In the genomic region with DNA sequence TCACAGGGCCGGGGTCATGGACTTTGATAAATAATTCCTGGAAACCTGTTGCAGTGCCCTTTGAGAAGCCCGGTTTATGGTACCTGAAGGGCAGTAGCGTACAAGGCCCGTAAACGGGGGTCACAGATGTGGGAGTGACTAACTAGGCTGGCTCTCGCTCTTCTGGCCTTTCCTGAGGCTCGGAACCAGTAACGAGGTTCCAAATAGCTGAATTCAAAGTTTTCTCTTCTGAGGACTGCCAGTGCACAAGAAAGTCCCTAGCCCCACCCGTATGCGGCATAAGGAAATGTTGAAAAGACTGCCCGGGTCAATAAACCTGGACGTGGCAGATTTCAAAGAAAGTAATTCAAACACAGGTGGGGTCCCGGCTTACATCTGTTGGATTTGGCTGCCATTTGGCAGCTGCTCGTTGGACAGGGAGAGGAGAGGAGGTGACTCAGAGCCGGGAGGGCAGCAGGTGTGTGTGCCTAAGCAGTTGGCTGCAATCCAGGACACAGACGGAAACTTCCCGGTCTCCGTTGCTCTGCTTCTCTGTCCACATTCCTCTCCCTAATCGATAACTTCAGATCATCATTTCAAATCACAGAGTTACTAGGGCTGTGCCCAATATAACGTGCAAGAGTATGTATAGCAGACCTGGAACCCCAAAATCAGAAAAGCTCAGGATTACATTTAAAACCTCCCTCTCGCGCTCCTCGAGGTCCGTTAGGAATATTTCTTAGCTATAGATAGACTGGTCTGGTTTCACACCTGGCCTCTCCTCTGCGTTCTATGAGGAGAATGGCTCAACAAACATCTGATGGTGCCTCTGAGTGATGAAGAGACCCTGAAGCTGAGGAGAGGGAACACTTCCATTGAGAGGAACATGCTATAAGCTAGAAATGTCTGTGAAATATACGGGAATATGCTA, we compare ENCODE assay signal across 1 cellular context.
TF ChIP-seq lines count a peak whose summit lies in the region.

No MANE protein-coding gene starts in this region.

TF ChIP-seq in K562, 482 proteins besides CTCF, POLR2A, EP300 and RAD21 (continued from another document and continues in another):
- TF ChIP-seq, protein P1, sequence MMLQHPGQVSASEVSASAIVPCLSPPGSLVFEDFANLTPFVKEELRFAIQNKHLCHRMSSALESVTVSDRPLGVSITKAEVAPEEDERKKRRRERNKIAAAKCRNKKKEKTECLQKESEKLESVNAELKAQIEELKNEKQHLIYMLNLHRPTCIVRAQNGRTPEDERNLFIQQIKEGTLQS (IDR thresholded peaks at IDR 0.05), result peak; percentile 75
- TF ChIP-seq, protein P1 (CRISPR knock-in tag; conservative IDR thresholded peaks at IDR 0.05), result 0 out of 2 replicates have a peak, but pooled peaks have one; percentile 41
- TF ChIP-seq, protein P2, sequence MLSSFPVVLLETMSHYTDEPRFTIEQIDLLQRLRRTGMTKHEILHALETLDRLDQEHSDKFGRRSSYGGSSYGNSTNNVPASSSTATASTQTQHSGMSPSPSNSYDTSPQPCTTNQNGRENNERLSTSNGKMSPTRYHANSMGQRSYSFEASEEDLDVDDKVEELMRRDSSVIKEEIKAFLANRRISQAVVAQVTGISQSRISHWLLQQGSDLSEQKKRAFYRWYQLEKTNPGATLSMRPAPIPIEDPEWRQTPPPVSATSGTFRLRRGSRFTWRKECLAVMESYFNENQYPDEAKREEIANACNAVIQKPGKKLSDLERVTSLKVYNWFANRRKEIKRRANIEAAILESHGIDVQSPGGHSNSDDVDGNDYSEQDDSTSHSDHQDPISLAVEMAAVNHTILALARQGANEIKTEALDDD (IDR thresholded peaks at IDR 0.05), result 0 out of 2 replicates have a peak, but pooled peaks have one; percentile 10
- TF ChIP-seq TRIM24 (IDR thresholded peaks at IDR 0.05), result peak in 1 of 2 experiments; percentile 27; a peak in 1 of 4 replicates
- TF ChIP-seq ZNF263 (CRISPR knock-in tag; IDR thresholded peaks at IDR 0.05; ENCODE audit: borderline replicate concordance), result no peak
- no peak for TF ChIP-seq POLR2G (IDR thresholded peaks at IDR 0.05; ENCODE audit: low read depth, low read length)
- TF ChIP-seq ZNF780A (CRISPR knock-in tag; IDR thresholded peaks at IDR 0.05), result no peak
- TF ChIP-seq TAF1 (IDR thresholded peaks at IDR 0.05; ENCODE audit: control insufficient read depth, extremely low read depth, insufficient read depth, low read length, severe bottlenecking), result no peak
- TF ChIP-seq, protein P3, sequence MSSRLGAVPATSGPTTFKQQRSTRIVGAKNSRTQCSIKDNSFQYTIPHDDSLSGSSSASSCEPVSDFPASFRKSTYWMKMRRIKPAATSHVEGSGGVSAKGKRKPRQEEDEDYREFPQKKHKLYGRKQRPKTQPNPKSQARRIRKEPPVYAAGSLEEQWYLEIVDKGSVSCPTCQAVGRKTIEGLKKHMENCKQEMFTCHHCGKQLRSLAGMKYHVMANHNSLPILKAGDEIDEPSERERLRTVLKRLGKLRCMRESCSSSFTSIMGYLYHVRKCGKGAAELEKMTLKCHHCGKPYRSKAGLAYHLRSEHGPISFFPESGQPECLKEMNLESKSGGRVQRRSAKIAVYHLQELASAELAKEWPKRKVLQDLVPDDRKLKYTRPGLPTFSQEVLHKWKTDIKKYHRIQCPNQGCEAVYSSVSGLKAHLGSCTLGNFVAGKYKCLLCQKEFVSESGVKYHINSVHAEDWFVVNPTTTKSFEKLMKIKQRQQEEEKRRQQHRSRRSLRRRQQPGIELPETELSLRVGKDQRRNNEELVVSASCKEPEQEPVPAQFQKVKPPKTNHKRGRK (tag; IDR thresholded peaks at IDR 0.05), result no peak
- TF ChIP-seq, protein P4, sequence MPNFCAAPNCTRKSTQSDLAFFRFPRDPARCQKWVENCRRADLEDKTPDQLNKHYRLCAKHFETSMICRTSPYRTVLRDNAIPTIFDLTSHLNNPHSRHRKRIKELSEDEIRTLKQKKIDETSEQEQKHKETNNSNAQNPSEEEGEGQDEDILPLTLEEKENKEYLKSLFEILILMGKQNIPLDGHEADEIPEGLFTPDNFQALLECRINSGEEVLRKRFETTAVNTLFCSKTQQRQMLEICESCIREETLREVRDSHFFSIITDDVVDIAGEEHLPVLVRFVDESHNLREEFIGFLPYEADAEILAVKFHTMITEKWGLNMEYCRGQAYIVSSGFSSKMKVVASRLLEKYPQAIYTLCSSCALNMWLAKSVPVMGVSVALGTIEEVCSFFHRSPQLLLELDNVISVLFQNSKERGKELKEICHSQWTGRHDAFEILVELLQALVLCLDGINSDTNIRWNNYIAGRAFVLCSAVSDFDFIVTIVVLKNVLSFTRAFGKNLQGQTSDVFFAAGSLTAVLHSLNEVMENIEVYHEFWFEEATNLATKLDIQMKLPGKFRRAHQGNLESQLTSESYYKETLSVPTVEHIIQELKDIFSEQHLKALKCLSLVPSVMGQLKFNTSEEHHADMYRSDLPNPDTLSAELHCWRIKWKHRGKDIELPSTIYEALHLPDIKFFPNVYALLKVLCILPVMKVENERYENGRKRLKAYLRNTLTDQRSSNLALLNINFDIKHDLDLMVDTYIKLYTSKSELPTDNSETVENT (CRISPR knock-in tag; IDR thresholded peaks at IDR 0.05), result no peak
- TF ChIP-seq GTF2F1 (IDR thresholded peaks at IDR 0.05; ENCODE audit: low read depth, low read length), result no peak
- TF ChIP-seq ZNF644 (tag; IDR thresholded peaks at IDR 0.05; ENCODE audit: low read depth), result no peak
- TF ChIP-seq TEAD2 (tag; IDR thresholded peaks at IDR 0.05), result no peak
- TF ChIP-seq MTA2 (IDR thresholded peaks at IDR 0.05; ENCODE audit: low read depth), result no peak
- TF ChIP-seq, protein P5, sequence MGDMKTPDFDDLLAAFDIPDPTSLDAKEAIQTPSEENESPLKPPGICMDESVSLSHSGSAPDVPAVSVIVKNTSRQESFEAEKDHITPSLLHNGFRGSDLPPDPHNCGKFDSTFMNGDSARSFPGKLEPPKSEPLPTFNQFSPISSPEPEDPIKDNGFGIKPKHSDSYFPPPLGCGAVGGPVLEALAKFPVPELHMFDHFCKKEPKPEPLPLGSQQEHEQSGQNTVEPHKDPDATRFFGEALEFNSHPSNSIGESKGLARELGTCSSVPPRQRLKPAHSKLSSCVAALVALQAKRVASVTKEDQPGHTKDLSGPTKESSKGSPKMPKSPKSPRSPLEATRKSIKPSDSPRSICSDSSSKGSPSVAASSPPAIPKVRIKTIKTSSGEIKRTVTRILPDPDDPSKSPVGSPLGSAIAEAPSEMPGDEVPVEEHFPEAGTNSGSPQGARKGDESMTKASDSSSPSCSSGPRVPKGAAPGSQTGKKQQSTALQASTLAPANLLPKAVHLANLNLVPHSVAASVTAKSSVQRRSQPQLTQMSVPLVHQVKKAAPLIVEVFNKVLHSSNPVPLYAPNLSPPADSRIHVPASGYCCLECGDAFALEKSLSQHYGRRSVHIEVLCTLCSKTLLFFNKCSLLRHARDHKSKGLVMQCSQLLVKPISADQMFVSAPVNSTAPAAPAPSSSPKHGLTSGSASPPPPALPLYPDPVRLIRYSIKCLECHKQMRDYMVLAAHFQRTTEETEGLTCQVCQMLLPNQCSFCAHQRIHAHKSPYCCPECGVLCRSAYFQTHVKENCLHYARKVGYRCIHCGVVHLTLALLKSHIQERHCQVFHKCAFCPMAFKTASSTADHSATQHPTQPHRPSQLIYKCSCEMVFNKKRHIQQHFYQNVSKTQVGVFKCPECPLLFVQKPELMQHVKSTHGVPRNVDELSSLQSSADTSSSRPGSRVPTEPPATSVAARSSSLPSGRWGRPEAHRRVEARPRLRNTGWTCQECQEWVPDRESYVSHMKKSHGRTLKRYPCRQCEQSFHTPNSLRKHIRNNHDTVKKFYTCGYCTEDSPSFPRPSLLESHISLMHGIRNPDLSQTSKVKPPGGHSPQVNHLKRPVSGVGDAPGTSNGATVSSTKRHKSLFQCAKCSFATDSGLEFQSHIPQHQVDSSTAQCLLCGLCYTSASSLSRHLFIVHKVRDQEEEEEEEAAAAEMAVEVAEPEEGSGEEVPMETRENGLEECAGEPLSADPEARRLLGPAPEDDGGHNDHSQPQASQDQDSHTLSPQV (IDR thresholded peaks at IDR 0.05), result no peak
- no peak for TF ChIP-seq ZNF76 (CRISPR knock-in tag; IDR thresholded peaks at IDR 0.05; ENCODE audit: borderline replicate concordance)
- TF ChIP-seq, protein P6, sequence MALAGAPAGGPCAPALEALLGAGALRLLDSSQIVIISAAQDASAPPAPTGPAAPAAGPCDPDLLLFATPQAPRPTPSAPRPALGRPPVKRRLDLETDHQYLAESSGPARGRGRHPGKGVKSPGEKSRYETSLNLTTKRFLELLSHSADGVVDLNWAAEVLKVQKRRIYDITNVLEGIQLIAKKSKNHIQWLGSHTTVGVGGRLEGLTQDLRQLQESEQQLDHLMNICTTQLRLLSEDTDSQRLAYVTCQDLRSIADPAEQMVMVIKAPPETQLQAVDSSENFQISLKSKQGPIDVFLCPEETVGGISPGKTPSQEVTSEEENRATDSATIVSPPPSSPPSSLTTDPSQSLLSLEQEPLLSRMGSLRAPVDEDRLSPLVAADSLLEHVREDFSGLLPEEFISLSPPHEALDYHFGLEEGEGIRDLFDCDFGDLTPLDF (CRISPR knock-in tag; IDR thresholded peaks at IDR 0.05), result peak; percentile 59; the same call in 1 of the 2 replicates
- TF ChIP-seq GATA2 (CRISPR knock-in tag; IDR thresholded peaks at IDR 0.05), result no peak
- no peak for TF ChIP-seq OTX1 (CRISPR knock-in tag; IDR thresholded peaks at IDR 0.05)
- TF ChIP-seq, protein P7, sequence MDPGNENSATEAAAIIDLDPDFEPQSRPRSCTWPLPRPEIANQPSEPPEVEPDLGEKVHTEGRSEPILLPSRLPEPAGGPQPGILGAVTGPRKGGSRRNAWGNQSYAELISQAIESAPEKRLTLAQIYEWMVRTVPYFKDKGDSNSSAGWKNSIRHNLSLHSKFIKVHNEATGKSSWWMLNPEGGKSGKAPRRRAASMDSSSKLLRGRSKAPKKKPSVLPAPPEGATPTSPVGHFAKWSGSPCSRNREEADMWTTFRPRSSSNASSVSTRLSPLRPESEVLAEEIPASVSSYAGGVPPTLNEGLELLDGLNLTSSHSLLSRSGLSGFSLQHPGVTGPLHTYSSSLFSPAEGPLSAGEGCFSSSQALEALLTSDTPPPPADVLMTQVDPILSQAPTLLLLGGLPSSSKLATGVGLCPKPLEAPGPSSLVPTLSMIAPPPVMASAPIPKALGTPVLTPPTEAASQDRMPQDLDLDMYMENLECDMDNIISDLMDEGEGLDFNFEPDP (CRISPR knock-in tag; IDR thresholded peaks at IDR 0.05), result no peak
- peak; percentile 69 for TF ChIP-seq FOSL1 (tag; conservative IDR thresholded peaks at IDR 0.05)
- TF ChIP-seq MIER1 (IDR thresholded peaks at IDR 0.05; ENCODE audit: low read depth), result no peak
- TF ChIP-seq BCL6 (CRISPR knock-in tag; IDR thresholded peaks at IDR 0.05), result no peak
- TF ChIP-seq ZNF134 (CRISPR knock-in tag; conservative IDR thresholded peaks at IDR 0.05), result no peak
- no peak for TF ChIP-seq NCOA4 (IDR thresholded peaks at IDR 0.05; ENCODE audit: partially characterized antibody)
- TF ChIP-seq BDP1 (IDR thresholded peaks at IDR 0.05; ENCODE audit: insufficient read depth, insufficient read length), result no peak
- no peak for TF ChIP-seq EWSR1 (IDR thresholded peaks at IDR 0.05; ENCODE audit: borderline replicate concordance, low read depth, partially characterized antibody)
- TF ChIP-seq, protein P8, sequence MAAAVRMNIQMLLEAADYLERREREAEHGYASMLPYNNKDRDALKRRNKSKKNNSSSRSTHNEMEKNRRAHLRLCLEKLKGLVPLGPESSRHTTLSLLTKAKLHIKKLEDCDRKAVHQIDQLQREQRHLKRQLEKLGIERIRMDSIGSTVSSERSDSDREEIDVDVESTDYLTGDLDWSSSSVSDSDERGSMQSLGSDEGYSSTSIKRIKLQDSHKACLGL (CRISPR knock-in tag; IDR thresholded peaks at IDR 0.05; ENCODE audit: borderline replicate concordance, poor library complexity, severe bottlenecking), result no peak
- TF ChIP-seq KDM5B (IDR thresholded peaks at IDR 0.05; ENCODE audit: insufficient replicate concordance, low read depth, low read length), result peak; percentile 3
- no peak for TF ChIP-seq CTBP1 (IDR thresholded peaks at IDR 0.05; ENCODE audit: borderline replicate concordance)
- TF ChIP-seq SMARCE1 (IDR thresholded peaks at IDR 0.05), result peak; percentile 56; the same call in 1 of the 2 replicates
- no peak for TF ChIP-seq FOXJ3 (CRISPR knock-in tag; IDR thresholded peaks at IDR 0.05)
- TF ChIP-seq CBX2 (IDR thresholded peaks at IDR 0.05; ENCODE audit: insufficient read depth, low read length, poor library complexity, severe bottlenecking), result no peak
- no peak for TF ChIP-seq DMBX1 (CRISPR knock-in tag; IDR thresholded peaks at IDR 0.05; ENCODE audit: borderline replicate concordance)
- no peak for TF ChIP-seq ZNF184 (CRISPR knock-in tag; IDR thresholded peaks at IDR 0.05)
- no peak for TF ChIP-seq TBL1XR1 (IDR thresholded peaks at IDR 0.05; ENCODE audit: low read length in 2 of 2)
- TF ChIP-seq KAT8 (IDR thresholded peaks at IDR 0.05; ENCODE audit: low read depth), result no peak
- TF ChIP-seq RHOXF2B (CRISPR knock-in tag; conservative IDR thresholded peaks at IDR 0.05), result no peak
- TF ChIP-seq SIN3B (IDR thresholded peaks at IDR 0.05; ENCODE audit: low read depth), result no peak
- TF ChIP-seq RBM34 (IDR thresholded peaks at IDR 0.05; ENCODE audit: borderline replicate concordance, insufficient read depth, low read length), result no peak
